Comparison of ENCODE assay signal across 1 cellular context in genomic region chr4:4145622-4146021, GRCh38.
TF ChIP-seq lines count a peak whose summit lies in the region.
"Not testable (repeated sequence)": the region's sequence is repeated elsewhere in the genome, so short reads cannot be mapped to it uniquely, and the experiment has no call there.

No MANE protein-coding gene starts in this region.

TF ChIP-seq in K562, 482 proteins besides CTCF, POLR2A, EP300 and RAD21 (continued from another document):
- peak; percentile 63; the same call in 1 of the 2 replicates for TF ChIP-seq ZBTB40 (IDR thresholded peaks at IDR 0.05)
- TF ChIP-seq ZBTB40 (CRISPR knock-in tag; IDR thresholded peaks at IDR 0.05) = not testable (repeated sequence)
TF ChIP-seq in K562: peak in this region for 5; not testable (repeated sequence) for 477.
